ENCODE assay signal across 1 cellular context in genomic region chr1:42977653-42978052, GRCh38.
TF ChIP-seq lines count a peak whose summit lies in the region.

No MANE protein-coding gene starts in this region.

TF ChIP-seq in SK-N-SH, 30 proteins besides CTCF, POLR2A, EP300 and RAD21 (continued from another document):
- no peak for TF ChIP-seq TEAD4 (IDR thresholded peaks at IDR 0.05; ENCODE audit: borderline replicate concordance, insufficient read depth)
- TF ChIP-seq NFIC (IDR thresholded peaks at IDR 0.05; ENCODE audit: borderline replicate concordance) = no peak
- TF ChIP-seq ELF1 (IDR thresholded peaks at IDR 0.05) = no peak
